ENCODE assay signal across 19 cellular contexts in genomic region chr2:33186937-33187336, GRCh38.
A peak's percentile ranks its signal among the peaks of the same experiment; 100 is the strongest.
DNase-seq lines count a peak whose midpoint lies in the region; ATAC-seq and TF ChIP-seq lines count a peak whose summit lies in the region.
"Had no signal": no experiment of that assay in that cellular context is flagged by ENCODE, and none has a peak within 500 bp of the region (broad histone marks: within the 10 kb centered on the region; RNA-seq: fewer than 3 reads in every experiment).

No MANE protein-coding gene starts in this region.

- TF ChIP-seq CTCF in SK-N-SH (IDR thresholded peaks at IDR 0.05) (no peak), KMS-11 (conservative IDR thresholded peaks at IDR 0.05; ENCODE audit: low read depth, low read length) (no peak), ascending aorta (IDR thresholded peaks at IDR 0.05) (no peak), thoracic aorta (IDR thresholded peaks at IDR 0.05) (no peak)

- H3K9ac ChIP-seq in SK-N-SH (no peak overlapping the region), KMS-11 (no peak overlapping the region)
- H3K9ac ChIP-seq: BLaER1 had no signal

- H3K4me1 ChIP-seq in SK-N-SH (ENCODE audit: control insufficient read depth in 1 of 2, insufficient read depth in 2 of 2, low read depth in 1 of 2, low read length in 1 of 2) (no peaks in the 10 kb centered on the region; a peak in 1 of 4 replicates), KMS-11 (ENCODE audit: low read depth, poor library complexity, severe bottlenecking) (peaks cover 22% of the 10 kb centered on the region), ascending aorta (peaks cover 3 to 23% of the 10 kb centered on the region in 2 donors), thoracic aorta (ENCODE audit: control insufficient read depth in 1 of 2, low read depth in 2 of 2) (peaks cover 14 to 55% of the 10 kb centered on the region in 2 donors)
- H3K4me1 ChIP-seq: BLaER1 had no signal

- CTCF ChIA-PET in SK-N-SH (lab: Yijun Ruan, JAX): no interaction called here
- CTCF ChIA-PET in activated naive CD4-positive, alpha-beta T cell treated with anti-CD3 and anti-CD28 coated beads, Interleukin-2, amount 10 ng/mL, durations not matched to agents 7 days and 5 days (lab: Charles Lee): no interaction called here

- H3K4me3 ChIP-seq in SK-N-SH (ENCODE audit: low read depth in 2 of 2, low read length in 1 of 2) (no peak overlapping the region), KMS-11 (IDR thresholded peaks at IDR 0.05; ENCODE audit: insufficient read depth, low read depth, low read length) (no peak overlapping the region), ascending aorta (no peak overlapping the region), thoracic aorta (no peak overlapping the region)
- H3K4me3 ChIP-seq: A549, BLaER1, GM12878 had no signal

- DNase-seq in SK-N-SH (no peak), ascending aorta (ENCODE audit: low spot score in 2 of 2) (no peak), thoracic aorta (ENCODE audit: low spot score) (no peak), NCI-H2081 treated with DMSO at 0.1 percent for 48 hours (lab: John Stamatoyannopoulos, UW) (no peak), HUDEP-2 (lab: John Stamatoyannopoulos, UW; ENCODE audit: unreplicated experiment in 76 of 76) (no peak)
- DNase-seq in activated naive CD4-positive, alpha-beta T cell treated with anti-CD3 and anti-CD28 coated beads, Interleukin-2, amount 10 ng/mL, durations not matched to agents 7 days and 5 days: no peak
- DNase-seq: Calu3; CD8-positive, alpha-beta T cell; DMS 273 treated with DMSO at 0.1 percent for 48 hours; DMS53; DND-41; EL; H9 had no signal

- H3K27ac ChIP-seq in SK-N-SH (ENCODE audit: low read depth in 2 of 2, low read length in 1 of 2) (no peak overlapping the region), KMS-11 (no peak overlapping the region), ascending aorta (peak overlapping the region; percentile 4 to 37), thoracic aorta (peak overlapping the region; percentile 7 to 33)
- H3K27ac ChIP-seq: 22Rv1, A549, BLaER1 had no signal

- H4K20me1 ChIP-seq in SK-N-SH (ENCODE audit: insufficient read depth) (no peaks in the 10 kb centered on the region), KMS-11 (ENCODE audit: insufficient read depth) (no peaks in the 10 kb centered on the region)
- H4K20me1 ChIP-seq: BLaER1 had no signal

- no peaks in the 10 kb centered on the region for H3K27me3 Mint-ChIP-seq in activated naive CD4-positive, alpha-beta T cell treated with anti-CD3 and anti-CD28 coated beads, Interleukin-2, amount 10 ng/mL, durations not matched to agents 7 days and 5 days

- no peak overlapping the region for H3K27ac Mint-ChIP-seq in activated naive CD4-positive, alpha-beta T cell treated with anti-CD3 and anti-CD28 coated beads, Interleukin-2, amount 10 ng/mL, durations not matched to agents 7 days and 5 days
- H3K27ac Mint-ChIP-seq: CD8-positive, alpha-beta T cell; H9 had no signal

- no peak for TF ChIP-seq RAD21 in SK-N-SH (IDR thresholded peaks at IDR 0.05; ENCODE audit: low read length)

- WGBS in SK-N-SH (ENCODE audit: low lambda C conversion rate): 54% methylated on average over 6 of the region's 6 CpGs

- H3K9me3 ChIP-seq in SK-N-SH: no peaks in the 10 kb centered on the region
- no peaks in the 10 kb centered on the region for H3K9me3 ChIP-seq in ascending aorta
- H3K9me3 ChIP-seq in thoracic aorta: no peaks in the 10 kb centered on the region
- H3K9me3 ChIP-seq: A549, BLaER1 had no signal

- H3K27me3 ChIP-seq in SK-N-SH (ENCODE audit: insufficient read depth): no peaks in the 10 kb centered on the region
- H3K27me3 ChIP-seq in KMS-11 (ENCODE audit: insufficient read depth, low read depth): no peaks in the 10 kb centered on the region
- no peaks in the 10 kb centered on the region for H3K27me3 ChIP-seq in ascending aorta
- H3K27me3 ChIP-seq in thoracic aorta (replicated peaks; ENCODE audit: insufficient read depth): no peaks in the 10 kb centered on the region
- H3K27me3 ChIP-seq: BLaER1 had no signal

- ATAC-seq in SK-N-SH treated with all-trans-retinoic acid at 6 μM for 48 hours: no peak
- no peak for ATAC-seq in thoracic aorta (ENCODE audit: insufficient number of reproducible peaks, low FRiP score, low read depth)
- ATAC-seq: A549; CD8-positive, alpha-beta T cell; GM12878 had no signal

- H3K9me3 Mint-ChIP-seq in activated naive CD4-positive, alpha-beta T cell treated with anti-CD3 and anti-CD28 coated beads, Interleukin-2, amount 10 ng/mL, durations not matched to agents 7 days and 5 days: no peaks in the 10 kb centered on the region
- H3K9me3 Mint-ChIP-seq: CD8-positive, alpha-beta T cell; H9 had no signal

- no peaks in the 10 kb centered on the region for H3K36me3 Mint-ChIP-seq in activated naive CD4-positive, alpha-beta T cell treated with anti-CD3 and anti-CD28 coated beads, Interleukin-2, amount 10 ng/mL, durations not matched to agents 7 days and 5 days
- H3K36me3 Mint-ChIP-seq: CD8-positive, alpha-beta T cell had no signal

- no peak overlapping the region for H3K4me2 ChIP-seq in SK-N-SH
- H3K4me2 ChIP-seq in KMS-11: peak overlapping the region; percentile 4; the same call in 1 of the 2 replicates
- H3K4me2 ChIP-seq: A549, BLaER1 had no signal

- POLR2A ChIA-PET in SK-N-SH (lab: Yijun Ruan, JAX): no interaction called here

- H3K4me1 Mint-ChIP-seq in activated naive CD4-positive, alpha-beta T cell treated with anti-CD3 and anti-CD28 coated beads, Interleukin-2, amount 10 ng/mL, durations not matched to agents 7 days and 5 days: no peaks in the 10 kb centered on the region
- H3K4me1 Mint-ChIP-seq: H9 had no signal

- H3K4me3 Mint-ChIP-seq in activated naive CD4-positive, alpha-beta T cell treated with anti-CD3 and anti-CD28 coated beads, Interleukin-2, amount 10 ng/mL, durations not matched to agents 7 days and 5 days: no peak overlapping the region
- H3K4me3 Mint-ChIP-seq: CD8-positive, alpha-beta T cell; H9 had no signal

- TF ChIP-seq EP300 in SK-N-SH (IDR thresholded peaks at IDR 0.05; ENCODE audit: borderline replicate concordance in 1 of 2, low read depth in 1 of 2, low read length in 1 of 2): no peak

- H3K79me2 ChIP-seq in SK-N-SH (ENCODE audit: insufficient read depth) (peaks cover 60% of the 10 kb centered on the region), KMS-11 (ENCODE audit: insufficient read depth, low read depth) (no peaks in the 10 kb centered on the region)

- H3K9me2 ChIP-seq in SK-N-SH: no peaks in the 10 kb centered on the region

- H2AFZ ChIP-seq in SK-N-SH (ENCODE audit: low read depth): no peak overlapping the region
- no peak overlapping the region for H2AFZ ChIP-seq in KMS-11 (ENCODE audit: low read depth)

- H3K36me3 ChIP-seq in SK-N-SH (replicated peaks in 1 of 2; ENCODE audit: control insufficient read depth in 1 of 2, insufficient read depth in 2 of 2, low read length in 1 of 2) (peaks cover 54 to 73% of the 10 kb centered on the region in 2 experiments), KMS-11 (ENCODE audit: insufficient read depth) (no peaks in the 10 kb centered on the region), ascending aorta (peaks cover 37 to 51% of the 10 kb centered on the region in 2 donors), thoracic aorta (peaks cover 45% of the 10 kb centered on the region)
- H3K36me3 ChIP-seq: BLaER1 had no signal

- intact Hi-C loops in ascending aorta (cut with DNase I): no loop called here

- peaks cover 4% of the 10 kb centered on the region for H3F3A ChIP-seq in SK-N-SH (replicated peaks; ENCODE audit: insufficient read depth)

TF ChIP-seq in SK-N-SH, 30 proteins besides CTCF, POLR2A, EP300 and RAD21:
- TF ChIP-seq USF2 (IDR thresholded peaks at IDR 0.05; ENCODE audit: borderline replicate concordance, low read depth, low read length): 0 out of 2 replicates have a peak, but pooled peaks have one; percentile 3
- no peak for TF ChIP-seq TCF12 (IDR thresholded peaks at IDR 0.05)

TF ChIP-seq in SK-N-SH treated with all-trans-retinoic acid at 6 μM for 48 hours, 23 proteins besides CTCF, POLR2A, EP300 and RAD21:
- no peak for TF ChIP-seq SNAI2 (CRISPR knock-in tag; IDR thresholded peaks at IDR 0.05)
- no peak for TF ChIP-seq OSR1 (CRISPR knock-in tag; IDR thresholded peaks at IDR 0.05)
- no peak for TF ChIP-seq BACH2 (CRISPR knock-in tag; IDR thresholded peaks at IDR 0.05; ENCODE audit: borderline replicate concordance)
- TF ChIP-seq ISL1 (CRISPR knock-in tag; IDR thresholded peaks at IDR 0.05): no peak
- TF ChIP-seq ZNF565 (CRISPR knock-in tag; conservative IDR thresholded peaks at IDR 0.05; ENCODE audit: low read depth): no peak
- no peak for TF ChIP-seq TOX (CRISPR knock-in tag; IDR thresholded peaks at IDR 0.05; ENCODE audit: borderline replicate concordance)
- no peak for TF ChIP-seq RARB (CRISPR knock-in tag; IDR thresholded peaks at IDR 0.05)
- TF ChIP-seq TCF4 (CRISPR knock-in tag; IDR thresholded peaks at IDR 0.05; ENCODE audit: borderline replicate concordance): no peak
- no peak for TF ChIP-seq ARNTL (CRISPR knock-in tag; IDR thresholded peaks at IDR 0.05; ENCODE audit: borderline replicate concordance, low read depth)

Comparison
In these comparisons a context has a peak if more than half of its experiments do, and no peak if none do; other contexts are left out.
1. H3K27ac ChIP-seq: peak in ascending aorta (2 of 2) and thoracic aorta (2 of 2); none in SK-N-SH (0 of 2) and KMS-11 (single experiment).